In genomic region chr13:29546662-29547061, GRCh38 we compare ENCODE assay signal across 15 cellular contexts.
"Had no signal": no experiment of that assay in that cellular context is flagged by ENCODE, and none has a peak within 500 bp of the region (broad histone marks: within the 10 kb centered on the region; RNA-seq: fewer than 3 reads in every experiment).

No MANE protein-coding gene starts in this region.

- H3K4me3 Mint-ChIP-seq: activated naive CD4-positive, alpha-beta T cell treated with anti-CD3 and anti-CD28 coated beads, Interleukin-2, amount 10 ng/mL, durations not matched to agents 7 days and 5 days; central memory CD8-positive, alpha-beta T cell; effector memory CD8-positive, alpha-beta T cell; natural killer cell had no signal

- ATAC-seq: effector memory CD8-positive, alpha-beta T cell; natural killer cell had no signal

- DNase-seq: activated CD4-positive, alpha-beta T cell treated with anti-CD3 and anti-CD28 coated beads for 48 hours; activated CD8-positive, alpha-beta memory T cell treated with anti-CD3 and anti-CD28 coated beads for 24 hours; activated naive CD4-positive, alpha-beta T cell treated with anti-CD3 and anti-CD28 coated beads, Interleukin-2, amount 10 ng/mL, durations not matched to agents 7 days and 5 days; effector memory CD8-positive, alpha-beta T cell; foreskin fibroblast; natural killer cell; stimulated activated CD4-positive, alpha-beta T cell treated with anti-CD3 and anti-CD28 coated beads, Interleukin-15, amount 100 ng/mL, for 24 hours; stimulated activated CD4-positive, alpha-beta T cell treated with anti-CD3 and anti-CD28 coated beads, Interleukin-4, amount 100 ng/mL, for 24 hours; stomach; T1000 had no signal

- H3K4me3 ChIP-seq: esophagus muscularis mucosa, stomach, thoracic aorta, vagina had no signal

- H3K36me3 ChIP-seq: thoracic aorta had no signal

- H3K9me3 ChIP-seq: esophagus muscularis mucosa, stomach, thoracic aorta, vagina had no signal

- H3K9me3 Mint-ChIP-seq: activated naive CD4-positive, alpha-beta T cell treated with anti-CD3 and anti-CD28 coated beads, Interleukin-2, amount 10 ng/mL, durations not matched to agents 7 days and 5 days; activated T-helper 2 cell treated with anti-CD3 and anti-CD28 coated beads, Interferon-gamma antibody, Interleukin-2, Interleukin-4, amounts not matched to agents 10 μg/mL and 5 μg/mL and 100 μg/mL, durations not matched to agents 14 hours and 24 hours and 36 hours; central memory CD8-positive, alpha-beta T cell; effector memory CD8-positive, alpha-beta T cell; natural killer cell had no signal

- H3K27ac ChIP-seq: stomach, thoracic aorta, vagina had no signal

- H3K4me1 Mint-ChIP-seq: activated naive CD4-positive, alpha-beta T cell treated with anti-CD3 and anti-CD28 coated beads, Interleukin-2, amount 10 ng/mL, durations not matched to agents 7 days and 5 days had no signal

- H3K36me3 Mint-ChIP-seq: natural killer cell had no signal

- H3K27ac Mint-ChIP-seq: activated naive CD4-positive, alpha-beta T cell treated with anti-CD3 and anti-CD28 coated beads, Interleukin-2, amount 10 ng/mL, durations not matched to agents 7 days and 5 days; activated T-helper 2 cell treated with anti-CD3 and anti-CD28 coated beads, Interferon-gamma antibody, Interleukin-2, Interleukin-4, amounts not matched to agents 10 μg/mL and 5 μg/mL and 100 μg/mL, durations not matched to agents 14 hours and 24 hours and 36 hours; effector memory CD8-positive, alpha-beta T cell; natural killer cell had no signal

- H3K27me3 ChIP-seq: esophagus muscularis mucosa, stomach, vagina had no signal

- H3K27me3 Mint-ChIP-seq: activated naive CD4-positive, alpha-beta T cell treated with anti-CD3 and anti-CD28 coated beads, Interleukin-2, amount 10 ng/mL, durations not matched to agents 7 days and 5 days; central memory CD8-positive, alpha-beta T cell; effector memory CD8-positive, alpha-beta T cell had no signal
